18 cellular contexts compared by ENCODE assay signal in the genomic region with DNA sequence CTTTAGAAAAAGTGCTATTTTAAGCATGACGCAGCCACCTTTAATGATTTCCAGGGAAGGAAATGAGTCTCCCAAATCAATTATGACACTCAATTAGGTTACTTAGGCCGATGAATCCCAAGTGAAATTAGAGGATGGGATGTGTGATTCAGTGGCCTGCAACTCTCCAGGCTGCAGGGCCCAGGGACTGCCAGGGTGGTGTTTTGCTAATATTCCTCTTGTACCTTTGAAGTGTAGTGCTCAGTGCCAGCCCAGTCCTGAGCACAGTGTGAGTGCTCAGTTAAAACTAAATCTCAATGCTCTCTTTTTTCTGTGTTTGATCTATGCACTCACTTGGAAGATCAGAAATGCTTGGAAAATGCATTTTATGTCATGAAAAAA. TPM values are rescaled to one million over a fixed set of nuclear protein-coding genes. Genes with fewer than 3 reads are reported as not detected.
A peak's percentile ranks its signal among the peaks of the same experiment; 100 is the strongest.
DNase-seq lines count a peak whose midpoint lies in the region; ATAC-seq and TF ChIP-seq lines count a peak whose summit lies in the region.
"Had no signal": no experiment of that assay in that cellular context is flagged by ENCODE, and none has a peak within 500 bp of the region (broad histone marks: within the 10 kb centered on the region; RNA-seq: fewer than 3 reads in every experiment).

No MANE protein-coding gene starts in this region.

- H3K4me3 ChIP-seq in A673 (ENCODE audit: low read depth, low read length, poor library complexity, severe bottlenecking), result no peak overlapping the region
- no peak overlapping the region for H3K4me3 ChIP-seq in body of pancreas
- H3K4me3 ChIP-seq: MG63 had no signal

- DNase-seq in A673 (ENCODE audit: low spot score) (peak; percentile 5), Daoy (ENCODE audit: low read depth) (peak; percentile 8), RWPE1 (ENCODE audit: low spot score) (peak; percentile 9), foreskin keratinocyte (no peak), body of pancreas (no peak), activated gamma-delta T cell (lab: John Stamatoyannopoulos, UW) (no peak)
- DNase-seq: BE2C; CD8-positive, alpha-beta memory T cell; DMS 273 treated with DMSO at 0.1 percent for 48 hours; KBM-7; MG63; NCI-H1436 treated with DMSO at 0.1 percent for 48 hours; NCI-H187 treated with DMSO at 0.1 percent for 48 hours; NCI-H226; NCI-H510A treated with DMSO at 0.1 percent for 48 hours; SK-N-SH; T-helper 17 cell had no signal

- H3K4me1 ChIP-seq in A673 (ENCODE audit: insufficient read depth, low read length, poor library complexity, severe bottlenecking) (no peaks in the 10 kb centered on the region), foreskin keratinocyte (no peaks in the 10 kb centered on the region), body of pancreas (no peaks in the 10 kb centered on the region)
- H3K4me1 ChIP-seq: BE2C had no signal

- ATAC-seq in foreskin keratinocyte, result peak; percentile 16
- ATAC-seq in body of pancreas, result no peak
- no peak for ATAC-seq in HG03025 (IDR thresholded peaks at IDR 0.05; ENCODE audit: low FRiP score, unreplicated experiment)
- ATAC-seq: T-helper 17 cell had no signal

- WGBS in body of pancreas, 2 donors, result 76 to 85% methylated on average over 2 of the region's 2 CpGs

- intact Hi-C loops in A673 (cut with micrococcal nuclease; ENCODE audit: unreplicated experiment), result no loop called here
- intact Hi-C loops in body of pancreas (cut with DNase I), result no loop called here

- H3K27me3 ChIP-seq in A673 (replicated peaks; ENCODE audit: insufficient read depth, low read depth, low read length, poor library complexity) (no peaks in the 10 kb centered on the region), foreskin keratinocyte (no peaks in the 10 kb centered on the region), body of pancreas (no peaks in the 10 kb centered on the region)
- H3K27me3 ChIP-seq: BE2C, MG63 had no signal

- TF ChIP-seq POLR2A in body of pancreas (IDR thresholded peaks at IDR 0.05), result no peak

- H3K27ac ChIP-seq in A673 (ENCODE audit: low read depth, low read length, poor library complexity, severe bottlenecking) (no peak overlapping the region), RWPE1 (no peak overlapping the region), foreskin keratinocyte (no peak overlapping the region), body of pancreas (no peak overlapping the region)

- no TSS peak for BruUV-seq in A673 (replicated peaks; lab: Mats Ljungman, UMichigan)

- H3K36me3 ChIP-seq in A673 (ENCODE audit: insufficient read depth, low read length, poor library complexity, severe bottlenecking) (no peaks in the 10 kb centered on the region), body of pancreas (replicated peaks in 1 of 2; ENCODE audit: insufficient read depth in 1 of 2, low read depth in 2 of 2) (no peaks in the 10 kb centered on the region)
- H3K36me3 ChIP-seq: BE2C, MG63 had no signal

- CTCF ChIA-PET in A673 (lab: Charles Lee) (no interaction called here), RWPE1 (lab: Yijun Ruan, JAX) (no interaction called here)

- TF ChIP-seq CTCF in A673 (conservative IDR thresholded peaks at IDR 0.05; ENCODE audit: low read depth, low read length), result no peak
- no peak for TF ChIP-seq CTCF in RWPE1 (conservative IDR thresholded peaks at IDR 0.05; ENCODE audit: low read depth)
- no peak for TF ChIP-seq CTCF in foreskin keratinocyte (conservative IDR thresholded peaks at IDR 0.05)
- no peak for TF ChIP-seq CTCF in body of pancreas (IDR thresholded peaks at IDR 0.05)

- H3K9me3 ChIP-seq in A673 (ENCODE audit: low read depth, low read length, poor library complexity, severe bottlenecking), result no peaks in the 10 kb centered on the region
- no peaks in the 10 kb centered on the region for H3K9me3 ChIP-seq in body of pancreas
- H3K9me3 ChIP-seq: BE2C, MG63, SK-N-SH had no signal

- POLR2A ChIA-PET in A673 (lab: Charles Lee; ENCODE audit: low non-redundant PET) (no interaction called here), RWPE1 (lab: Yijun Ruan, JAX; ENCODE audit: low non-redundant PET) (no interaction called here)

RNA-seq across cellular contexts. Expression of a gene that starts 51.6 kb away (rescaled TPM):
- total RNA-seq in A673 (2021) (115 and 122 TPM in 2 replicates), foreskin keratinocyte (157 and 207 TPM in 2 replicates), body of pancreas (10 to 100 TPM in 1 of 2 donors, 1 to 10 TPM in 1; 6.6 to 19.7 TPM)
- total RNA-seq in Daoy (2014; rRNA removed; shearing (Covaris generic)), result 34.7 and 143 TPM in 2 replicates
- polyA plus RNA-seq in foreskin keratinocyte, result 394 and 436 TPM in 2 replicates

Comparison
In these comparisons a context has a peak if more than half of its experiments do, and no peak if none do; other contexts are left out.
1. DNase-seq: peak in A673 (single experiment), Daoy (single experiment) and RWPE1 (single experiment); none in foreskin keratinocyte (0 of 2), body of pancreas (0 of 4) and activated gamma-delta T cell (single experiment).